8 cellular contexts compared by ENCODE assay signal in the genomic region with DNA sequence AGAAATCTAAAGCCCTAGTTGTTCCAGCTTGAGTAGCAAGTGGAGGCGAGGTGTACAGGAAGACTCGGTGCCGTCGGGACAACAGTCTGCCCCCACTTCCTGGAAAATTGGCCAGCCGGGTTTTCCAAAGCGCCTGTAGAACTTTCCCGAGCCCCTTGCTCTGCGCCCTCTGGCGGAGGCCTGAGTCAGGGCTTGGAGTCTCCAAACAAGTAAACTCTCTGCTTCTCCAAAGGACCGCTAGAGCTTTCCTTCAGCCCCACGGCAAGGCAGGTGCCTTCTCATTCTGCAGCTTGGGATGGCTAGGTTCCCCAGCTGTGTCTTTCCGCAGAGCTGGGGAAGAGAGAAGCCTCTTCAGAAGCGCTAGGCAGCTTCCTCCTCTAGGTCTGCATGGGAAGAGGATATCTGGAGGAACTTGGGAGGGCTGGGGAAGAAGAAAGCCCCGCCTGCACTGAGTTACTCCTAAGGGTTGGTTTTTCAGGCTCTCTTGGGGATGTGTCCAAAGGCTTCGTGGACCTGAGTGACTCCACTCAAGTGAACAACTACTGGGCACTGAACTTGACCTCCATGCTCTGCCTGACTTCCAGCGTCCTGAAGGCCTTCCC. TPM values are rescaled to one million over a fixed set of nuclear protein-coding genes. Genes with fewer than 3 reads are reported as not detected.
DNase-seq lines count a peak whose midpoint lies in the region; ATAC-seq and TF ChIP-seq lines count a peak whose summit lies in the region.

No MANE protein-coding gene starts in this region.

- peak; percentile 91 for TF ChIP-seq CTCF in GM12874 (IDR thresholded peaks at IDR 0.05; ENCODE audit: insufficient read depth, low read depth, low read length)

- peak; percentile 89 for DNase-seq in NCI-H146 (lab: John Stamatoyannopoulos, UW)
- peak in 1 of 3 donors; percentile 48 for DNase-seq in T-helper 17 cell
- peak; percentile 18 for DNase-seq in brain pericyte (ENCODE audit: low read depth, low spot score)
- DNase-seq in iPS DF 6.9 (ENCODE audit: low read depth, low spot score) = peak; percentile 89
- DNase-seq in retina = peak; percentile 92

- peaks cover 3% of the 10 kb centered on the region for H3K36me3 Mint-ChIP-seq in T-helper 17 cell (ENCODE audit: low read depth)

- peak overlapping the region; percentile 67; the same call in 1 of the 2 replicates for H3K4me3 ChIP-seq in iPS DF 6.9 (ENCODE audit: low read length)

- no peak overlapping the region for H3K27ac Mint-ChIP-seq in T-helper 17 cell

- H3K4me3 Mint-ChIP-seq in T-helper 17 cell = peak overlapping the region; percentile 85

- peaks cover 63% of the 10 kb centered on the region for H3K27me3 Mint-ChIP-seq in T-helper 17 cell

- WGBS in iPS DF 6.9 (ENCODE audit: insufficient coverage, insufficient read length) = no CpG with 5 or more reads among the region's 16 CpGs

- H3K27ac ChIP-seq in iPS DF 6.9 (ENCODE audit: low read length) = no peak overlapping the region

- H3K4me1 Mint-ChIP-seq in T-helper 17 cell = peaks cover 12% of the 10 kb centered on the region

- peaks cover 6% of the 10 kb centered on the region; the same call in 1 of the 2 replicates for H3K27me3 ChIP-seq in iPS DF 6.9 (ENCODE audit: control insufficient read depth, insufficient read depth, low read length)

- H3K36me3 ChIP-seq in iPS DF 6.9 (ENCODE audit: control insufficient read depth, insufficient read depth, low read length) = no peaks in the 10 kb centered on the region; the same call in 1 of the 2 replicates

- ATAC-seq in HG02870 (IDR thresholded peaks at IDR 0.05; ENCODE audit: unreplicated experiment) (peak; percentile 43), T-helper 17 cell (peak; percentile 68), HG03565 (IDR thresholded peaks at IDR 0.05; ENCODE audit: unreplicated experiment) (no peak)

- H3K9me3 ChIP-seq in T-helper 17 cell (ENCODE audit: control insufficient read depth, low read length, poor library complexity, severe bottlenecking) (no peaks in the 10 kb centered on the region), iPS DF 6.9 (ENCODE audit: control insufficient read depth, insufficient read depth, low read length) (no peaks in the 10 kb centered on the region)

- peaks cover 2% of the 10 kb centered on the region; the same call in 1 of the 2 replicates for H3K4me1 ChIP-seq in iPS DF 6.9 (ENCODE audit: control insufficient read depth, insufficient read depth, low read length)

RNA-seq across cellular contexts. Expression of gene SPR, which starts 0.7 kb away (rescaled TPM):
- total RNA-seq in T-helper 17 cell = 1 to 10 TPM in 1 of 2 donors, under 1 TPM in 1; 0.60 to 1.1 TPM

RNA-seq across cellular contexts. Expression of gene EMX1, which starts 29.4 kb away (rescaled TPM):
- not detected for total RNA-seq in T-helper 17 cell
